7 cellular contexts compared by ENCODE assay signal in the genomic region with DNA sequence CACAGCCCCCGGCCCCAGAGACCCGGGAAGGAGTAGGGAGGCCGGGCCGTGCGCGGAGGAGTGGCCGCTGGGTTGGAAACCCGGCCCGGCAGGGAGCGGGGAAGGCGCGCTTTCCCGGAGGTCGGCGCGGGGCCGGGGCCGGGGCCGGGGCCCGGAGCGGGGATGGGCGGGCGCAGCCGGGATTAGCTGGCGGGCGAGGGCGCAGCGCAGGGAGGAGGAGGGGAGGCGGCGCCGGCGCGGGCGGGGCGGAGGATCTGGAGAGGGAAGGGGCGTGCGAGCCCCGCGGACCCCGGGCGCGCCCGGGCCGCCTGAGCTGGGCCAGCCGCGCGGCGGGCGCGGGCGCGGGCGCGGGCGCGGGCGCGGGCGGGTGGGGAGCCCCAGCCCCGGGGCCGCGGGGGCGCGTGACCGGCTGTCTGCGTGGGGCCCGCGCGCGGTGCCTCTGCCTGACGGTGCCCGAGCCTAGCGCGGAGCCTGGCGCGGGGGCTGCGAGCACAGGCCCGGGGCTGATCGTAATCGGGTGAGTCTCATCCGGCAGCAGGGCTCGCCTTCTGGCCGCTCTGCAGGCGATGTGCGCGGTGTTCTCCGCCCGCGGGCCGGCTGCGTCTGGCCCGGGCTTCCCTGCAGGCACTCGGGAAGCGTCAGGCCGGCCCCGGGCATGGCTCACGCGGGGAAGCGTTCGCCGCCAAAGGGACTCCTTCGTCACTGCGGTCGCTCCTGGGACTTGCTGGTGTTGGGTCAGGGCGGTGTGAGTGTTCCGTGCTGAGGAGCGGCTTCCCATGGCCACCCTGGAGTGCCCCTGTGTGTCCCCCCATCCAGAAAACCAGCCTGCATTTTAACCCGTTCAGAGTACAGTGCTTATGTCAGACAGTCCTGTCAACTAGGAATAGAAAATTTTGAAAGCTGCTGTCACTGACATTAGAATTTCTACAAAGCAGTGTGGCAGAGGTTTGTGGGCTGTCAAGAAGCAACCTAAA. TPM values are rescaled to one million over a fixed set of nuclear protein-coding genes. Genes with fewer than 3 reads are reported as not detected.
A peak's percentile ranks its signal among the peaks of the same experiment; 100 is the strongest.
DNase-seq lines count a peak whose midpoint lies in the region; ATAC-seq and TF ChIP-seq lines count a peak whose summit lies in the region.

No MANE protein-coding gene starts in this region.

- H4K20me1 ChIP-seq in hepatocyte (ENCODE audit: insufficient read depth, poor library complexity, severe bottlenecking) = no peaks in the 10 kb centered on the region

- DNase-seq in GM10266 (ENCODE audit: extremely low spot score) (peak; percentile 43), NCI-H1092 (lab: John Stamatoyannopoulos, UW) (peak; percentile 45), ascending aorta (ENCODE audit: low spot score in 2 of 2) (peak in 1 of 2 donors; percentile 85), hepatocyte (ENCODE audit: low spot score) (peak; percentile 80), prostate gland (ENCODE audit: low spot score) (peak; percentile 32), SW 1271 (lab: John Stamatoyannopoulos, UW) (no peak)

- H3K9me3 ChIP-seq in ascending aorta (no peaks in the 10 kb centered on the region), hepatocyte (ENCODE audit: low read depth) (no peaks in the 10 kb centered on the region), prostate gland (no peaks in the 10 kb centered on the region)

- H3K4me1 ChIP-seq in ascending aorta (peaks cover 4 to 6% of the 10 kb centered on the region in 2 donors), hepatocyte (ENCODE audit: insufficient read depth) (peaks cover 12% of the 10 kb centered on the region), prostate gland (replicated peaks) (no peaks in the 10 kb centered on the region)

- H3K79me2 ChIP-seq in hepatocyte = no peaks in the 10 kb centered on the region

- H3K27ac ChIP-seq in ascending aorta (peak overlapping the region; percentile 70 to 91), hepatocyte (peak overlapping the region; percentile 86), prostate gland (peak overlapping the region; percentile 68 to 74)

- intact Hi-C loops in ascending aorta (cut with DNase I) (loop anchor here (2.0 to 10.0 kb wide), 3 partner anchors 46 to 1000 kb away; a partner anchor contains a TSS), prostate gland (cut with DNase I) (no loop called here)

- peak overlapping the region; percentile 93 for H2AFZ ChIP-seq in hepatocyte

- peak; percentile 46 for ATAC-seq in GM21737 (IDR thresholded peaks at IDR 0.05; ENCODE audit: unreplicated experiment)

- H3K4me2 ChIP-seq in hepatocyte = peak overlapping the region; percentile 96

- peak overlapping the region; percentile 71 to 85 for H3K4me3 ChIP-seq in ascending aorta
- peak overlapping the region; percentile 78 for H3K4me3 ChIP-seq in hepatocyte
- peak overlapping the region; percentile 36 to 48 for H3K4me3 ChIP-seq in prostate gland

- TF ChIP-seq POLR2A in prostate gland (IDR thresholded peaks at IDR 0.05) = no peak

- H3K27me3 ChIP-seq in ascending aorta (no peaks in the 10 kb centered on the region), hepatocyte (peaks cover 4% of the 10 kb centered on the region), prostate gland (replicated peaks; ENCODE audit: insufficient read depth) (no peaks in the 10 kb centered on the region)

- H3K36me3 ChIP-seq in ascending aorta (no peaks in the 10 kb centered on the region), hepatocyte (replicated peaks; ENCODE audit: insufficient read depth, low read depth) (no peaks in the 10 kb centered on the region), prostate gland (no peaks in the 10 kb centered on the region)

- 2% methylated on average over 40 of the region's 108 CpGs for WGBS in hepatocyte (ENCODE audit: low lambda C conversion rate, missing lambda C conversion rate)
- under 1% methylated on average over 79 of the region's 108 CpGs for WGBS in prostate gland

- no peaks in the 10 kb centered on the region for H3K9me2 ChIP-seq in hepatocyte (replicated peaks; ENCODE audit: insufficient read depth)

- no peak for TF ChIP-seq CTCF in GM10266 (IDR thresholded peaks at IDR 0.05; ENCODE audit: control insufficient read depth, insufficient read depth, low read depth, missing control alignments)
- no peak for TF ChIP-seq CTCF in ascending aorta (IDR thresholded peaks at IDR 0.05)
- TF ChIP-seq CTCF in hepatocyte (IDR thresholded peaks at IDR 0.05; ENCODE audit: poor library complexity) = no peak
- TF ChIP-seq CTCF in prostate gland (IDR thresholded peaks at IDR 0.05) = no peak

RNA-seq across cellular contexts. Expression of a gene that starts 40.4 kb away (rescaled TPM):
- total RNA-seq in ascending aorta = 13.9 TPM
- total RNA-seq in hepatocyte = 6.7 and 7.0 TPM in 2 replicates
- 3.7 and 6.9 TPM in 2 replicates for polyA plus RNA-seq in hepatocyte
- 10 to 100 TPM; 12.9 to 27.0 TPM for total RNA-seq in prostate gland

RNA-seq across cellular contexts. Expression of a gene that starts 46.5 kb away (rescaled TPM):
- total RNA-seq in ascending aorta (14.3 TPM), hepatocyte (17.5 and 24.6 TPM in 2 replicates), prostate gland (10 to 100 TPM; 23.5 to 40.2 TPM)
- polyA plus RNA-seq in hepatocyte = 8.0 and 12.2 TPM in 2 replicates

Comparison
In these comparisons a context has a peak if more than half of its experiments do, and no peak if none do; other contexts are left out.
1. DNase-seq: peak in GM10266 (single experiment), NCI-H1092 (single experiment), hepatocyte (single experiment) and prostate gland (single experiment); none in SW 1271 (0 of 2).
2. Peak in every context shown above with its lines, with median percentiles within 50 percentile points of each other: H3K27ac ChIP-seq and H3K4me3 ChIP-seq.